Comparison of ENCODE assay signal across 17 cellular contexts in the genomic region with DNA sequence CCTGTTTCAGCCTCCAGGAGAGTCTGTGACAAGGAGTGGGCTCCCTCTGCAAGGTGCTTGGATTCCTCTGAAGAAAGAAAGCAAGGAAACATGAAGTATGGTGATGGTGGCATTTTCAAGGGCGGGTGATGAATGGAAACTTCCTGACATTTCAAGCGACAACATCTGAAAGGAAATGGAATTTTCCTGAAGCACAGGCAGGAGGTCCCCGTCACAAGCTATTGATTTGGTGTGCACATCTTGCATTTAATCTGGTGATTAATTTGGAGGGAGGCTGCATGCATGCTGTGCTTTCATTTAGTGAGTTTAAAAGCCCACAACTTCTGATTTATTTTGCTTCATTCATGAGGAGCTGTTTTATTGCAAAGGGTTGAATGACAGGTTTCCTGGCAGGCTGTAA.
DNase-seq lines count a peak whose midpoint lies in the region; ATAC-seq, FAIRE-seq and TF ChIP-seq lines count a peak whose summit lies in the region.
"Had no signal": no experiment of that assay in that cellular context is flagged by ENCODE, and none has a peak within 500 bp of the region (broad histone marks: within the 10 kb centered on the region; RNA-seq: fewer than 3 reads in every experiment).

No MANE protein-coding gene starts in this region.

- H3K4me3 ChIP-seq in SJCRH30 = no peak overlapping the region
- H3K4me3 ChIP-seq: A549, MG63, PC-9 had no signal

- no peak overlapping the region for H3K27ac ChIP-seq in SJCRH30
- H3K27ac ChIP-seq: A549, PC-9 had no signal

- POLR2A ChIA-PET in GM10248 (lab: Yijun Ruan, JAX) = no interaction called here

- H3K9me3 ChIP-seq in SJCRH30 (replicated peaks) = 0 out of 2 replicates have a peak, but pooled peaks cover 5% of the 10 kb centered on the region
- H3K9me3 ChIP-seq: A549 had no signal

- no peak for DNase-seq in GM12891 (ENCODE audit: insufficient read length, low spot score)
- no peak for DNase-seq in left colon
- no peak for DNase-seq in progenitor cell of endocrine pancreas (ENCODE audit: low spot score, unreplicated experiment)
- no peak for DNase-seq in SJCRH30
- DNase-seq in SIG-M5 treated with dmso at 0.1 percent for 504 hours (lab: John Stamatoyannopoulos, UW; ENCODE audit: unreplicated experiment) = no peak
- no peak for DNase-seq in GM10248 (ENCODE audit: extremely low spot score)
- DNase-seq: COR-L47, MG63, NCI-H1092, NCI-H146, NCI-H2081 treated with DMSO at 0.1 percent for 48 hours, NCI-H510A treated with DMSO at 0.1 percent for 48 hours had no signal

- no peaks in the 10 kb centered on the region for H3K27me3 Mint-ChIP-seq in dendritic cell treated with granulocyte-macrophage colony-stimulating factor and Interleukin-4, amounts not matched to agents 40 ng/mL and 50 ng/mL, for 4 days
- no peaks in the 10 kb centered on the region for H3K27me3 Mint-ChIP-seq in progenitor cell of endocrine pancreas

- H3K9me3 Mint-ChIP-seq in dendritic cell treated with granulocyte-macrophage colony-stimulating factor and Interleukin-4, amounts not matched to agents 40 ng/mL and 50 ng/mL, for 4 days = peaks cover 7% of the 10 kb centered on the region
- peaks cover 4% of the 10 kb centered on the region for H3K9me3 Mint-ChIP-seq in progenitor cell of endocrine pancreas (ENCODE audit: low read depth)

- peak; percentile 37 for ATAC-seq in left colon
- ATAC-seq: A549 had no signal

- no peaks in the 10 kb centered on the region for H3K36me3 Mint-ChIP-seq in dendritic cell treated with granulocyte-macrophage colony-stimulating factor and Interleukin-4, amounts not matched to agents 40 ng/mL and 50 ng/mL, for 4 days (ENCODE audit: low read depth)
- H3K36me3 Mint-ChIP-seq in progenitor cell of endocrine pancreas (ENCODE audit: insufficient read depth) = no peaks in the 10 kb centered on the region
- H3K36me3 Mint-ChIP-seq: CD14-positive monocyte had no signal

- H3K27me3 ChIP-seq in SJCRH30 = no peaks in the 10 kb centered on the region
- H3K27me3 ChIP-seq: MG63 had no signal

- no peak for TF ChIP-seq CTCF in progenitor cell of endocrine pancreas (IDR thresholded peaks at IDR 0.05; ENCODE audit: unreplicated experiment)
- TF ChIP-seq CTCF in GM10248 (IDR thresholded peaks at IDR 0.05; ENCODE audit: control extremely low read depth, extremely low read depth, low read depth, missing control alignments) = no peak

- H3K4me1 ChIP-seq in SJCRH30 = peaks cover 41% of the 10 kb centered on the region

- no peaks in the 10 kb centered on the region for H3K36me3 ChIP-seq in SJCRH30

- H3K4me3 Mint-ChIP-seq in dendritic cell treated with granulocyte-macrophage colony-stimulating factor and Interleukin-4, amounts not matched to agents 40 ng/mL and 50 ng/mL, for 4 days = no peak overlapping the region
- no peak overlapping the region for H3K4me3 Mint-ChIP-seq in progenitor cell of endocrine pancreas (ENCODE audit: low read depth)
- H3K4me3 Mint-ChIP-seq: CD14-positive monocyte had no signal

- FAIRE-seq in GM12891 (lab: Jason Lieb, UNC) = peak; percentile 13
- FAIRE-seq: A549, H54 had no signal

- CTCF ChIA-PET in GM10248 (lab: Yijun Ruan, JAX) = interaction anchor here (1.1 to 2.1 kb wide), 4 partner anchors 8 to 149 kb away, joined by 3 to 10 read pairs (median 6); no protein-coding TSS in a partner anchor

- H3K4me1 Mint-ChIP-seq in dendritic cell treated with granulocyte-macrophage colony-stimulating factor and Interleukin-4, amounts not matched to agents 40 ng/mL and 50 ng/mL, for 4 days (ENCODE audit: low read depth) = peaks cover 8% of the 10 kb centered on the region
- peaks cover 24% of the 10 kb centered on the region for H3K4me1 Mint-ChIP-seq in progenitor cell of endocrine pancreas (ENCODE audit: low read depth)

- H3K27ac Mint-ChIP-seq in dendritic cell treated with granulocyte-macrophage colony-stimulating factor and Interleukin-4, amounts not matched to agents 40 ng/mL and 50 ng/mL, for 4 days = peak overlapping the region; percentile 55
- peak overlapping the region; percentile 13 for H3K27ac Mint-ChIP-seq in progenitor cell of endocrine pancreas
- H3K27ac Mint-ChIP-seq: CD14-positive monocyte had no signal

- intact Hi-C loops in dendritic cell treated with granulocyte-macrophage colony-stimulating factor and Interleukin-4, amounts not matched to agents 40 ng/mL and 50 ng/mL, for 4 days (cut with micrococcal nuclease) = no loop called here
- intact Hi-C loops in left colon (cut with DNase I, micrococcal nuclease) = no loop called here

- no peak for TF ChIP-seq POLR2A in GM12891 (IDR thresholded peaks at IDR 0.05; ENCODE audit: low read depth, low read length)

TF ChIP-seq in GM12891, 5 proteins besides CTCF, POLR2A, EP300 and RAD21:
- no peak for TF ChIP-seq PAX5 (IDR thresholded peaks at IDR 0.05; ENCODE audit: insufficient read depth, low read length, severe bottlenecking)
- TF ChIP-seq POU2F2 (IDR thresholded peaks at IDR 0.05; ENCODE audit: low read depth, low read length) = no peak
- TF ChIP-seq TAF1 (IDR thresholded peaks at IDR 0.05; ENCODE audit: low read depth, low read length) = no peak
- TF ChIP-seq SPI1 (IDR thresholded peaks at IDR 0.05; ENCODE audit: low read depth, low read length) = no peak
- TF ChIP-seq POLR2AphosphoS5 (IDR thresholded peaks at IDR 0.05; ENCODE audit: low read depth, low read length) = no peak
